In the genomic region with DNA sequence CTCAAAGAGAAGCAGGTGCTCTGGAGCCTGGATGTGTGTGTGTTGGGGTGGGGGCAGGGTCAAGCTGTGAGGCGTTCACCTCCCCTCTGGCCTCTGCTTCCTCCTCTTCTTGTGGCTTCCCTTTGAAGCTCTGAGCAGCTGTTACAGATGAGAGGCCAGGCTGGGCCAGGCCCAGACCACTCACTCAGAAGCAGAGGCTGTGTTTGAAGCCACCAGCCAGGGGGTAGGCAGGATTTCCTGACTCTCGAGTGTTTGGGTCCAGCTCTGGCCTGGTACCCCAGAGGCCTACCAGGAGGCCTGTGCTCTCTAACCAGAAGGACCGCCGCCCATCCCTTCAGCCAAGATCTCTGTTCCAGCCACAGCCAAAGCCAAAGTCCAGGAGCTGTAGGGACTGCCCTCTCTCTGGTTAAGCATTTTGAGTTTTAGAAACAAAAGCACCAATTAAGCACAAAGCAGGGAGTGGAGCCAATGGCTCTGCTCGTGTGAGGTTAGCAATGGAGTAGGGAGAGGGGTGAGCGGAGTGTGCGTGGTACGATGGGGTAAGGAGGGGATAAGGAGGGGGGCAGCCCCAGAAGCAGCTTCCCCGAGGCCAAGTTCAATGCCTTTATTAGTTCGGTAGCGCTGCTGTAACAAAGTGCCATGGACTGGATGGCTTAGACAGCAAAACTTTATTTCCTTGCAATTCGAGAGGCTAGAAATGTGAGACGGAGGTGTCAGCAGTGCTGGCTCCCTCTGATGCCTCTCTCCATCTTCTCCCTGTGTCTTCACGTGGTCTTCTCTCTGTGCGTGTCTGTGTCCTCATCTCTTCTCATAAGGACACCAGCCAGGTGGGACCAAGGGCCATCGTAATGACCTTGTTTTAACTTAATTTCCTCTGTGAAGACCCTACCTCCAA, we compare ENCODE assay signal across 8 cellular contexts. TPM values are rescaled to one million over a fixed set of nuclear protein-coding genes. Genes with fewer than 3 reads are reported as not detected.
DNase-seq lines count a peak whose midpoint lies in the region; TF ChIP-seq lines count a peak whose summit lies in the region.

No MANE protein-coding gene starts in this region.

- peaks cover 54% of the 10 kb centered on the region for H3K36me3 Mint-ChIP-seq in activated naive CD4-positive, alpha-beta T cell treated with anti-CD3 and anti-CD28 coated beads, Interleukin-2, amount 10 ng/mL, durations not matched to agents 7 days and 5 days

- H3K27ac Mint-ChIP-seq in activated naive CD4-positive, alpha-beta T cell treated with anti-CD3 and anti-CD28 coated beads, Interleukin-2, amount 10 ng/mL, durations not matched to agents 7 days and 5 days: peak overlapping the region; percentile 77

- H3K27ac ChIP-seq in HL-60 (replicated peaks): peak overlapping the region; percentile 44
- peak overlapping the region; percentile 33 for H3K27ac ChIP-seq in substantia nigra (ENCODE audit: low read depth, low read length, poor library complexity, severe bottlenecking)

- H3K4me3 ChIP-seq in HL-60 (replicated peaks; ENCODE audit: insufficient read depth, low read length): no peak overlapping the region

- CTCF ChIA-PET in activated naive CD4-positive, alpha-beta T cell treated with anti-CD3 and anti-CD28 coated beads, Interleukin-2, amount 10 ng/mL, durations not matched to agents 7 days and 5 days (lab: Charles Lee): interaction anchor here (1.4 to 2.5 kb wide), 4 partner anchors 15 to 50 kb away, joined by 4 to 10 read pairs (median 6); no protein-coding TSS in a partner anchor

- no peaks in the 10 kb centered on the region for H3K9me3 Mint-ChIP-seq in activated naive CD4-positive, alpha-beta T cell treated with anti-CD3 and anti-CD28 coated beads, Interleukin-2, amount 10 ng/mL, durations not matched to agents 7 days and 5 days

- H3K4me1 Mint-ChIP-seq in activated naive CD4-positive, alpha-beta T cell treated with anti-CD3 and anti-CD28 coated beads, Interleukin-2, amount 10 ng/mL, durations not matched to agents 7 days and 5 days: peaks cover 73% of the 10 kb centered on the region

- H3K4me3 Mint-ChIP-seq in activated naive CD4-positive, alpha-beta T cell treated with anti-CD3 and anti-CD28 coated beads, Interleukin-2, amount 10 ng/mL, durations not matched to agents 7 days and 5 days: no peak overlapping the region

- TF ChIP-seq CTCF in HL-60 (IDR thresholded peaks at IDR 0.05; ENCODE audit: insufficient read depth, low read length): no peak

- H3K27me3 Mint-ChIP-seq in activated naive CD4-positive, alpha-beta T cell treated with anti-CD3 and anti-CD28 coated beads, Interleukin-2, amount 10 ng/mL, durations not matched to agents 7 days and 5 days: no peaks in the 10 kb centered on the region

- DNase-seq in activated naive CD4-positive, alpha-beta T cell treated with anti-CD3 and anti-CD28 coated beads, Interleukin-2, amount 10 ng/mL, durations not matched to agents 7 days and 5 days: peak; percentile 38
- DNase-seq in activated naive CD4-positive, alpha-beta T cell treated with Interleukin-2 at 50 U/mL for 16 hours: no peak
- DNase-seq in HL-60 (ENCODE audit: low read depth in 1 of 2, low spot score in 1 of 2) (peak; percentile 67 to 79), dermis blood vessel endothelial cell (peak; percentile 33), substantia nigra (lab: John Stamatoyannopoulos, UW) (peak in 4 of 49 donors; percentile 4 to 16 (median 10)), HUDEP-2 (lab: John Stamatoyannopoulos, UW; ENCODE audit: unreplicated experiment in 76 of 76) (no peak), NCI-H1417 treated with DMSO at 0.1 percent for 48 hours (lab: John Stamatoyannopoulos, UW) (no peak), DMS114 treated with DMSO at 0.1 percent for 48 hours (lab: John Stamatoyannopoulos, UW; ENCODE audit: unreplicated experiment) (no peak)

- H3K27me3 ChIP-seq in HL-60 (ENCODE audit: insufficient read depth, poor library complexity, severe bottlenecking): no peaks in the 10 kb centered on the region

RNA-seq across cellular contexts. Expression of a gene that starts 20.5 kb away (rescaled TPM):
- total RNA-seq in dermis blood vessel endothelial cell: 49.2 and 55.7 TPM in 2 replicates

Comparison
In these comparisons a context has a peak if more than half of its experiments do, and no peak if none do; other contexts are left out.
1. DNase-seq: peak in activated naive CD4-positive, alpha-beta T cell treated with anti-CD3 and anti-CD28 coated beads, Interleukin-2, amount 10 ng/mL, durations not matched to agents 7 days and 5 days (single experiment), HL-60 (2 of 2) and dermis blood vessel endothelial cell (single experiment); none in activated naive CD4-positive, alpha-beta T cell treated with Interleukin-2 at 50 U/mL for 16 hours (single experiment), HUDEP-2 (0 of 76), NCI-H1417 treated with DMSO at 0.1 percent for 48 hours (single experiment) and DMS114 treated with DMSO at 0.1 percent for 48 hours (single experiment).